24 cellular contexts compared by ENCODE assay signal in the genomic region with DNA sequence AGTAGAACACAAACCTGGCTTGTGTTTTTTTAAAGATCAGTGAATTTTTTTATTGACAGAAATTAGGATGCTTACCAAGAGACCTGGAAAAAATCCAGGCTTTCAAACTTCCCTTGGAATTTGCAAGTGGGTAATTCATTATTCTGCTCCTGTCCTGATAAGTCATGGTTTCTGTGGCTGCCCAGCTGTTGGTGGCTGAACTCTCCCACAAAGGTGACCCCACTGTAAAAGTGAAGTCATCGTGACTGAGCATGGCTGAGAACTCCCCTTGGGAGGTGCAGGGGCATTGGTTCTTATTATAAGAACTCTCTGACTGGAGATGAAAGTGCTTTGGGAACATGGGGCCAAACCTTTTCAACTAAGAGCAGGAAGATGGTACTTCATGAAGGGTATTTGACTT. TPM values are rescaled to one million over a fixed set of nuclear protein-coding genes. Genes with fewer than 3 reads are reported as not detected.
DNase-seq lines count a peak whose midpoint lies in the region; ATAC-seq, FAIRE-seq and TF ChIP-seq lines count a peak whose summit lies in the region.
"Had no signal": no experiment of that assay in that cellular context is flagged by ENCODE, and none has a peak within 500 bp of the region (broad histone marks: within the 10 kb centered on the region; RNA-seq: fewer than 3 reads in every experiment).

No MANE protein-coding gene starts in this region.

- H3K9me3 Mint-ChIP-seq in osteocyte (ENCODE audit: unreplicated experiment) (no peaks in the 10 kb centered on the region), endodermal cell (no peaks in the 10 kb centered on the region)
- H3K9me3 Mint-ChIP-seq: activated T-helper 17 cell treated with anti-CD3 and anti-CD28 coated beads, Interleukin-2, amount 50 U/mL, for 72 hours; T-helper 1 cell treated with Interleukin-12 subunit alpha and Interleukin-12 subunit beta and Interleukin-4 antibody, amounts not matched to agents 30 μg/mL and 1 μg/mL, for 36 hours had no signal

- H3K27me3 ChIP-seq in SK-N-SH (ENCODE audit: insufficient read depth) (no peaks in the 10 kb centered on the region), endodermal cell (ENCODE audit: control insufficient read depth, insufficient read depth, low read length, poor library complexity, severe bottlenecking) (no peaks in the 10 kb centered on the region)
- H3K27me3 ChIP-seq: BLaER1 treated with 17β-estradiol and CSF1 and Interleukin-3, amounts not matched to agents 10 nM and 100 nM; transverse colon had no signal

- DNase-seq in SK-N-SH, result no peak
- peak; percentile 70 for DNase-seq in fibroblast of mammary gland (ENCODE audit: low read depth)
- DNase-seq in osteocyte (ENCODE audit: extremely low spot score, unreplicated experiment), result peak; percentile 64
- DNase-seq in D721Med (ENCODE audit: insufficient read length, low spot score), result no peak
- no peak for DNase-seq in activated gamma-delta T cell (lab: John Stamatoyannopoulos, UW)
- no peak for DNase-seq in endodermal cell
- DNase-seq: DMS53; lower lobe of right lung; naive thymus-derived CD4-positive, alpha-beta T cell; NCI-H2081; NCI-H524; SHP77; stimulated activated naive CD4-positive, alpha-beta T cell treated with Interleukin-2 at 50 U/mL for 16 hours; transverse colon had no signal

- H3K4me1 ChIP-seq in HEK293 (ENCODE audit: control insufficient read depth, insufficient read depth, low read length) (peaks cover 9% of the 10 kb centered on the region; the same call in 1 of the 2 replicates), SK-N-SH (ENCODE audit: control insufficient read depth in 1 of 2, insufficient read depth in 2 of 2, low read depth in 1 of 2, low read length in 1 of 2) (peaks cover 0 to 16% of the 10 kb centered on the region in 2 experiments; a peak in 2 of 4 replicates), endodermal cell (ENCODE audit: control insufficient read depth, insufficient read depth, low read length) (peaks cover 6% of the 10 kb centered on the region)
- H3K4me1 ChIP-seq: BLaER1 treated with 17β-estradiol and CSF1 and Interleukin-3, amounts not matched to agents 10 nM and 100 nM; transverse colon had no signal

- POLR2A ChIA-PET in HEK293 (lab: Yijun Ruan, JAX), result no interaction called here
- POLR2A ChIA-PET in SK-N-SH (lab: Yijun Ruan, JAX), result no interaction called here

- H3K4me3 ChIP-seq in HEK293 (ENCODE audit: low read depth, low read length) (no peak overlapping the region), SK-N-SH (ENCODE audit: low read depth in 2 of 2, low read length in 1 of 2) (no peak overlapping the region), fibroblast of mammary gland (ENCODE audit: control insufficient read depth, low read depth, low read length) (no peak overlapping the region), endodermal cell (ENCODE audit: low read length) (no peak overlapping the region)
- H3K4me3 ChIP-seq: BLaER1 treated with 17β-estradiol and CSF1 and Interleukin-3, amounts not matched to agents 10 nM and 100 nM; lower lobe of right lung; transverse colon had no signal

- H3K9me3 ChIP-seq in HEK293 (ENCODE audit: control insufficient read depth, insufficient read depth, low read depth, low read length) (no peaks in the 10 kb centered on the region), SK-N-SH (no peaks in the 10 kb centered on the region), endodermal cell (ENCODE audit: control insufficient read depth, low read length) (no peaks in the 10 kb centered on the region)
- H3K9me3 ChIP-seq: BLaER1 treated with 17β-estradiol and CSF1 and Interleukin-3, amounts not matched to agents 10 nM and 100 nM; lower lobe of right lung; transverse colon had no signal

- H3K79me2 ChIP-seq in SK-N-SH (ENCODE audit: insufficient read depth), result no peaks in the 10 kb centered on the region

- H2AFZ ChIP-seq in SK-N-SH (ENCODE audit: low read depth), result no peak overlapping the region

- CTCF ChIA-PET in HEK293 (lab: Yijun Ruan, JAX) (interaction anchor here (0.9 kb wide), 1 partner anchor 91 kb away, joined by 3 read pairs; no protein-coding TSS in a partner anchor), SK-N-SH (lab: Yijun Ruan, JAX) (interaction anchor here (1.7 kb wide), 1 partner anchor 43 kb away, joined by 4 read pairs; no protein-coding TSS in a partner anchor)

- H3K27ac ChIP-seq in HEK293 (ENCODE audit: extremely low read depth, low read depth, low read length) (no peak overlapping the region), SK-N-SH (ENCODE audit: low read depth in 2 of 2, low read length in 1 of 2) (no peak overlapping the region), endodermal cell (ENCODE audit: low read depth, low read length) (no peak overlapping the region)
- H3K27ac ChIP-seq: BLaER1 treated with 17β-estradiol and CSF1 and Interleukin-3, amounts not matched to agents 10 nM and 100 nM; lower lobe of right lung; transverse colon had no signal

- H3K9ac ChIP-seq in SK-N-SH (no peak overlapping the region), endodermal cell (ENCODE audit: extremely low read depth, low read length, poor library complexity, severe bottlenecking) (no peak overlapping the region)
- H3K9ac ChIP-seq: BLaER1 treated with 17β-estradiol and CSF1 and Interleukin-3, amounts not matched to agents 10 nM and 100 nM had no signal

- FAIRE-seq in D721Med (lab: Jason Lieb, UNC), result no peak
- FAIRE-seq: colon, GM19239, HepG2 had no signal

- TF ChIP-seq CTCF in HEK293 (tag by site-specific recombination; IDR thresholded peaks at IDR 0.05) (no peak), SK-N-SH (IDR thresholded peaks at IDR 0.05) (no peak), fibroblast of mammary gland (conservative IDR thresholded peaks at IDR 0.05; ENCODE audit: control insufficient read depth, insufficient read depth, low read depth, low read length) (no peak), osteocyte (IDR thresholded peaks at IDR 0.05) (no peak), D721Med (IDR thresholded peaks at IDR 0.05; ENCODE audit: insufficient read depth, missing control alignments) (no peak), endodermal cell (conservative IDR thresholded peaks at IDR 0.05) (no peak)

- no peaks in the 10 kb centered on the region for H3F3A ChIP-seq in SK-N-SH (replicated peaks; ENCODE audit: insufficient read depth)

- H3K9me2 ChIP-seq in SK-N-SH, result no peaks in the 10 kb centered on the region

- H3K36me3 Mint-ChIP-seq in osteocyte (ENCODE audit: unreplicated experiment) (no peaks in the 10 kb centered on the region), endodermal cell (ENCODE audit: low read depth) (no peaks in the 10 kb centered on the region)
- H3K36me3 Mint-ChIP-seq: naive thymus-derived CD4-positive, alpha-beta T cell had no signal

- peaks cover 5% of the 10 kb centered on the region for H3K27me3 Mint-ChIP-seq in osteocyte (ENCODE audit: unreplicated experiment)
- no peaks in the 10 kb centered on the region for H3K27me3 Mint-ChIP-seq in endodermal cell (ENCODE audit: insufficient read depth)

- no peak for ATAC-seq in HG02571 (IDR thresholded peaks at IDR 0.05; ENCODE audit: unreplicated experiment)
- ATAC-seq: activated CD4-positive, CD25-positive, alpha-beta regulatory T cell treated with anti-CD3 and anti-CD28 coated beads, Interleukin-2, amount 50 U/mL, for 24 hours; activated T-helper 17 cell treated with anti-CD3 and anti-CD28 coated beads, Interleukin-2, amount 50 U/mL, for 72 hours; HCT116; HepG2; lower lobe of right lung; naive thymus-derived CD4-positive, alpha-beta T cell had no signal

- H3K4me1 Mint-ChIP-seq in osteocyte (ENCODE audit: unreplicated experiment) (peaks cover 11% of the 10 kb centered on the region), endodermal cell (peaks cover 27% of the 10 kb centered on the region)
- H3K4me1 Mint-ChIP-seq: activated T-helper 17 cell treated with anti-CD3 and anti-CD28 coated beads, Interleukin-2, amount 50 U/mL, for 72 hours; naive thymus-derived CD4-positive, alpha-beta T cell had no signal

- TF ChIP-seq EP300 in SK-N-SH (IDR thresholded peaks at IDR 0.05; ENCODE audit: borderline replicate concordance in 1 of 2, low read depth in 1 of 2, low read length in 1 of 2), result no peak

- H3K4me3 Mint-ChIP-seq in osteocyte (ENCODE audit: unreplicated experiment) (no peak overlapping the region), endodermal cell (no peak overlapping the region)
- H3K4me3 Mint-ChIP-seq: activated T-helper 17 cell treated with anti-CD3 and anti-CD28 coated beads, Interleukin-2, amount 50 U/mL, for 72 hours; naive thymus-derived CD4-positive, alpha-beta T cell; T-helper 1 cell treated with Interleukin-12 subunit alpha and Interleukin-12 subunit beta and Interleukin-4 antibody, amounts not matched to agents 30 μg/mL and 1 μg/mL, for 36 hours had no signal

- TF ChIP-seq RAD21 in SK-N-SH (IDR thresholded peaks at IDR 0.05; ENCODE audit: low read length), result no peak

- WGBS in SK-N-SH (ENCODE audit: low lambda C conversion rate), result 83% methylated on average over 1 of the region's 1 CpG
- WGBS in endodermal cell (ENCODE audit: insufficient coverage in 1 of 2, insufficient read length in 1 of 2), 2 experiments, result 71 to 80% methylated on average over 1 of the region's 1 CpG

- H4K20me1 ChIP-seq in SK-N-SH (ENCODE audit: insufficient read depth), result no peaks in the 10 kb centered on the region
- H4K20me1 ChIP-seq: BLaER1 treated with 17β-estradiol and CSF1 and Interleukin-3, amounts not matched to agents 10 nM and 100 nM had no signal

- H3K27ac Mint-ChIP-seq in osteocyte (ENCODE audit: unreplicated experiment), result no peak overlapping the region
- no peak overlapping the region for H3K27ac Mint-ChIP-seq in endodermal cell
- H3K27ac Mint-ChIP-seq: activated T-helper 17 cell treated with anti-CD3 and anti-CD28 coated beads, Interleukin-2, amount 50 U/mL, for 72 hours; naive thymus-derived CD4-positive, alpha-beta T cell; T-helper 1 cell treated with Interleukin-12 subunit alpha and Interleukin-12 subunit beta and Interleukin-4 antibody, amounts not matched to agents 30 μg/mL and 1 μg/mL, for 36 hours had no signal

- no peaks in the 10 kb centered on the region for H3K36me3 ChIP-seq in HEK293 (ENCODE audit: control insufficient read depth in 2 of 2, insufficient read depth in 1 of 2, low read length in 2 of 2)
- no peaks in the 10 kb centered on the region for H3K36me3 ChIP-seq in SK-N-SH (replicated peaks in 1 of 2; ENCODE audit: control insufficient read depth in 1 of 2, insufficient read depth in 2 of 2, low read length in 1 of 2)
- no peaks in the 10 kb centered on the region for H3K36me3 ChIP-seq in endodermal cell (ENCODE audit: control insufficient read depth, insufficient read depth, low read length)
- H3K36me3 ChIP-seq: BLaER1 treated with 17β-estradiol and CSF1 and Interleukin-3, amounts not matched to agents 10 nM and 100 nM; lower lobe of right lung; transverse colon had no signal

- H3K4me2 ChIP-seq in SK-N-SH, result no peak overlapping the region
- H3K4me2 ChIP-seq: BLaER1 treated with 17β-estradiol and CSF1 and Interleukin-3, amounts not matched to agents 10 nM and 100 nM had no signal

TF ChIP-seq in SK-N-SH, 30 proteins besides CTCF, POLR2A, EP300 and RAD21 (continues in another document):
- 0 out of 2 replicates have a peak, but pooled peaks have one; percentile 5 for TF ChIP-seq TCF12 (IDR thresholded peaks at IDR 0.05)

RNA-seq across cellular contexts. Expression of a gene that starts 46.6 kb away (rescaled TPM):
- polyA plus RNA-seq in SK-N-SH (2012; rRNA removed), result 23.0 and 26.4 TPM in 2 replicates
- 14.4 and 17.0 TPM in 2 replicates for polyA plus RNA-seq in SK-N-SH (2012; cell fraction: cytosol; rRNA removed)
- 46.6 and 65.1 TPM in 2 replicates for polyA plus RNA-seq in SK-N-SH (2012; cell fraction: nucleus; rRNA removed)
- total RNA-seq in osteocyte, result 40.3 and 41.1 TPM in 2 replicates
- total RNA-seq in endodermal cell, result 10 to 100 TPM; 16.7 to 22.9 TPM
- 12.7 TPM for polyA plus RNA-seq in endodermal cell (2013, experiment 1 of 2)
- polyA plus RNA-seq in endodermal cell (2013, experiment 2 of 2), result 14.0 TPM

Comparison
In these comparisons a context has a peak if more than half of its experiments do, and no peak if none do; other contexts are left out.
1. DNase-seq: peak in fibroblast of mammary gland (single experiment) and osteocyte (single experiment); none in SK-N-SH (single experiment), D721Med (single experiment), activated gamma-delta T cell (single experiment) and endodermal cell (single experiment).